14 cellular contexts compared by ENCODE assay signal in the genomic region with DNA sequence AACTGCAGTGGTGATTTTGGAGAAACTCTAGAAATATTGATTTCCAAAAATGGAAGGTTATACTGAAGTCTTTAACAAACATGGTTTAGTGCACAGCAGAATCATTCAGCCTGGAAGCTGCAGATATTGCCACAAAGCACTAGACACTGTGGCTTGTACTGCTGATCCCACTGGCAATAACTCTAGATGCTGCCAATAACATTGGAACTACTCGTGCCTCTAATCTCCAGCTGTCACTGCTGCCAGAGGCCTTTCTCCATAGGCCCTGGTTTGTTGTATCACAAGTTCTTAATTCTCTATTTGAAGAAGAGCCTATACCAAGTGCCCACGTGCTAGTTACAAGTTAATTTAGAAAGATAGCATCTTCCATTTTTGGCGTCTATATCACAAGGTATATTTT. TPM values are rescaled to one million over a fixed set of nuclear protein-coding genes. Genes with fewer than 3 reads are reported as not detected.
A peak's percentile ranks its signal among the peaks of the same experiment; 100 is the strongest.
DNase-seq lines count a peak whose midpoint lies in the region; ATAC-seq lines count a peak whose summit lies in the region.
"Had no signal": no experiment of that assay in that cellular context is flagged by ENCODE, and none has a peak within 500 bp of the region (broad histone marks: within the 10 kb centered on the region; RNA-seq: fewer than 3 reads in every experiment).

No MANE protein-coding gene starts in this region.

- ATAC-seq in GM21619 (IDR thresholded peaks at IDR 0.05; ENCODE audit: unreplicated experiment) = no peak
- ATAC-seq: GM12878, HepG2 had no signal

- DNase-seq in G401 (ENCODE audit: low spot score) (peak; percentile 52), NCI-H1694 treated with DMSO at 0.1 percent for 48 hours (lab: John Stamatoyannopoulos, UW) (peak; percentile 30), NCI-H524 treated with DMSO at 0.1 percent for 48 hours (lab: John Stamatoyannopoulos, UW) (peak; percentile 0), cerebellum (ENCODE audit: low spot score) (peak; percentile 22), DMS79 (lab: John Stamatoyannopoulos, UW) (no peak), GF-D8 (lab: John Stamatoyannopoulos, UW) (no peak)
- DNase-seq: Calu3; CD4-positive, alpha-beta T cell; DMS153; GOT3 had no signal

- in situ Hi-C loops in G401 (cut with HindIII; ENCODE audit: low sequenced_read_pairs) = no loop called here

RNA-seq across cellular contexts. Expression of a gene that starts 19.3 kb away (rescaled TPM):
- not detected in 2 replicates for total RNA-seq in G401 (2014; rRNA removed; shearing (Covaris generic))
- total RNA-seq in cerebellum = not detected
- total RNA-seq: B cell; Calu3; CD4-positive, alpha-beta T cell; GM12878; HepG2 had no signal

Comparison
In these comparisons a context has a peak if more than half of its experiments do, and no peak if none do; other contexts are left out.
1. DNase-seq: peak in G401 (single experiment), NCI-H1694 treated with DMSO at 0.1 percent for 48 hours (single experiment), NCI-H524 treated with DMSO at 0.1 percent for 48 hours (single experiment) and cerebellum (single experiment); none in DMS79 (single experiment) and GF-D8 (single experiment).